Comparison of ENCODE assay signal across 18 cellular contexts in the genomic region with DNA sequence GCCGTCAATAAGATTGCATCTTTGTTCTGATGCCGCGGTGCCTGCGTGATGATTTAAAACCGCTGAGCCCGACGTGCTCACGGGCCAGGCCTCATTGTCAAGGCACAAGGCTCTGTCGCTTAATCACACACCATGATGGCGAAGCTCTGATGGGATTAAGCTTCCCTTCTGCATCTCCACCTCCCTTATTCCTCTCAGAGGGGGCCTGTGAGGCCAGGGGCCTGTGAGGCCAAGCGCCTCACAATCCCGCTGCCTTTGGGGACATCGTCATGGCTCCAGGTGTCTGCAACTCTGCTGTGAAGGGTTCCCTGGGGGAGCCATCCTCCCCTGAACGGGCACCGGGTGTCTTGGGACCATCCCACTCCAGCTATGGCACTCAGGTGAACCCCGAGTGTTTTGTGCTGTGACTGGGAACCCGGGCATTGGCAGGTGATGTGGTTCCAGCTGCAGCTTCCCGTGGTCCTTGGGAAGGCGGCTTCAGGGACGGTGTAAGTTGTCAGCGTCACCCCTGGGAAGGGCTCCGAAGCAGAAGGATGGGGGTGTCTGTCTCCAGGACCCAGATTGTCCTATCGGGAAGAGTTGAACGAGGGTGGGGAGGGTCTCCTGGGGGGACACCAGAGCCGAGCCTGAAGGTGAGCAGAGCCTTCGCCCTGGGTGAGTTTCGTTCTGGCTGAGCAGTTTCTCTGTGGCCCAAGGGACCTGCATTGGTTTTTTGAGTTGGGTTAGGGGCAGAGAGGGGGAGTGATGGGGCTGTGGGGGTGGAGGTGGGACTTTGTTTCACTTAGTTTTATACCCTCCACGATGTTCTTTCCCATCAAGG. TPM values are rescaled to one million over a fixed set of nuclear protein-coding genes. Genes with fewer than 3 reads are reported as not detected.
DNase-seq lines count a peak whose midpoint lies in the region; ATAC-seq and TF ChIP-seq lines count a peak whose summit lies in the region.
"Had no signal": no experiment of that assay in that cellular context is flagged by ENCODE, and none has a peak within 500 bp of the region (broad histone marks: within the 10 kb centered on the region; RNA-seq: fewer than 3 reads in every experiment).

No MANE protein-coding gene starts in this region.

- no peak overlapping the region for H4K8ac ChIP-seq in H9 (replicated peaks; ENCODE audit: insufficient read length, low read depth, low read length)

- H3K27me3 Mint-ChIP-seq in H9 (ENCODE audit: low read depth) (peaks cover 10% of the 10 kb centered on the region; the same call in 1 of the 2 replicates), glutamatergic neuron (ENCODE audit: unreplicated experiment) (peaks cover 12% of the 10 kb centered on the region)

- H2BK12ac ChIP-seq in H9 (ENCODE audit: insufficient read length, low read depth, low read length): no peak overlapping the region

- no peaks in the 10 kb centered on the region for H3K79me2 ChIP-seq in H9 (ENCODE audit: insufficient read depth, low read length)
- H3K79me2 ChIP-seq in osteoblast (ENCODE audit: insufficient read depth, low read length): no peaks in the 10 kb centered on the region

- H3K18ac ChIP-seq in H9 (ENCODE audit: insufficient read length, low read depth, low read length): no peak overlapping the region

- H2BK20ac ChIP-seq in H9 (ENCODE audit: low read depth, low read length, poor library complexity, severe bottlenecking): no peak overlapping the region

- H3K4me3 Mint-ChIP-seq in H9 (no peak overlapping the region), glutamatergic neuron (ENCODE audit: unreplicated experiment) (peak overlapping the region; percentile 42)
- H3K4me3 Mint-ChIP-seq: activated B cell treated with CpG ODN at 0.5 μM for 24 hours had no signal

- no peak overlapping the region for H2AK5ac ChIP-seq in H9 (ENCODE audit: insufficient read length, low read length)

- H3K79me1 ChIP-seq in H9 (ENCODE audit: insufficient read depth, low read depth, low read length, poor library complexity, severe bottlenecking): no peaks in the 10 kb centered on the region

- H2BK15ac ChIP-seq in H9 (ENCODE audit: low read depth, low read length): no peak overlapping the region

- no peak overlapping the region for H3K4me2 ChIP-seq in H9 (ENCODE audit: insufficient read depth, insufficient read length, low read length)
- no peak overlapping the region for H3K4me2 ChIP-seq in osteoblast (ENCODE audit: insufficient read depth, low read length)

- peaks cover 10 to 11% of the 10 kb centered on the region in 2 experiments for H3K9me3 Mint-ChIP-seq in H9
- H3K9me3 Mint-ChIP-seq in glutamatergic neuron (ENCODE audit: unreplicated experiment): peaks cover 9% of the 10 kb centered on the region

- H3T11ph ChIP-seq in H9 (ENCODE audit: low read length): no peak overlapping the region

- H2BK120ac ChIP-seq in H9 (ENCODE audit: low read depth, low read length, poor library complexity, severe bottlenecking): no peak overlapping the region

- H3K23ac ChIP-seq in H9 (ENCODE audit: insufficient read length, low read depth, low read length): no peak overlapping the region

- peaks cover 9 to 24% of the 10 kb centered on the region in 2 experiments for H3K4me1 Mint-ChIP-seq in H9
- peaks cover 35% of the 10 kb centered on the region for H3K4me1 Mint-ChIP-seq in glutamatergic neuron (ENCODE audit: low read depth, unreplicated experiment)
- H3K4me1 Mint-ChIP-seq: activated B cell treated with CpG ODN at 0.5 μM for 24 hours had no signal

- peak overlapping the region; percentile 3; the same call in 1 of the 2 replicates for H3K14ac ChIP-seq in H9 (ENCODE audit: insufficient read depth, low read length)

- no peak overlapping the region for H3K4ac ChIP-seq in H9 (ENCODE audit: low read depth, low read length)

- H4K20me1 ChIP-seq in H9 (ENCODE audit: control insufficient read depth, insufficient read depth, insufficient read length): no peaks in the 10 kb centered on the region
- no peaks in the 10 kb centered on the region for H4K20me1 ChIP-seq in osteoblast (ENCODE audit: insufficient read depth, low read length)

- no CpG with 5 or more reads among the region's 28 CpGs for WGBS in H9 (ENCODE audit: extremely low coverage, insufficient read length, low lambda C conversion rate)
- 70 to 74% methylated on average over 28 of the region's 28 CpGs for WGBS in aorta, 2 donors

- H3K4me3 ChIP-seq in right atrium auricular region: no peak overlapping the region
- H3K4me3 ChIP-seq in aorta (ENCODE audit: low read length in 2 of 2): no peak overlapping the region
- no peak overlapping the region for H3K4me3 ChIP-seq in osteoblast (ENCODE audit: insufficient read depth, low read length)
- H3K4me3 ChIP-seq: SJSA1 had no signal

- TF ChIP-seq CTCF in right atrium auricular region (IDR thresholded peaks at IDR 0.05) (no peak), H9 (conservative IDR thresholded peaks at IDR 0.05) (no peak), glutamatergic neuron (IDR thresholded peaks at IDR 0.05; ENCODE audit: partially characterized antibody, unreplicated experiment) (no peak), osteoblast (IDR thresholded peaks at IDR 0.05; ENCODE audit: extremely low read depth, low read depth, low read length) (no peak)

- H3K4me1 ChIP-seq in right atrium auricular region: no peaks in the 10 kb centered on the region
- peaks cover 1% of the 10 kb centered on the region; the same call in 1 of the 2 replicates for H3K4me1 ChIP-seq in H9 (ENCODE audit: insufficient read depth, low read length)
- no peaks in the 10 kb centered on the region for H3K4me1 ChIP-seq in aorta (ENCODE audit: control insufficient read depth in 1 of 2, insufficient read depth in 2 of 2, low read length in 2 of 2)
- H3K4me1 ChIP-seq in osteoblast (ENCODE audit: insufficient read depth, low read length): no peaks in the 10 kb centered on the region
- H3K4me1 ChIP-seq: transverse colon had no signal

- intact Hi-C loops in left cardiac atrium (cut with DNase I): no loop called here
- intact Hi-C loops in aorta (cut with DNase I): no loop called here

- DNase-seq in left cardiac atrium (peak; percentile 8), right atrium auricular region (ENCODE audit: low spot score) (no peak), H9 (peak; percentile 20), glutamatergic neuron (peak; percentile 15), aorta (peak; percentile 19 to 33), osteoblast (ENCODE audit: insufficient read length, low spot score, missing footprints) (no peak)
- DNase-seq: activated B cell treated with CpG ODN at 0.5 μM for 24 hours; midbrain; NCI-H1092 treated with DMSO at 0.1 percent for 48 hours; NCI-H2029 treated with DMSO at 0.1 percent for 48 hours; NCI-H526 treated with DMSO at 0.1 percent for 48 hours; stimulated activated CD4-positive, alpha-beta T cell treated with anti-CD3 and anti-CD28 coated beads, Interleukin-2, amount 100 ng/mL, for 48 hours; transverse colon had no signal

- H2BK5ac ChIP-seq in H9 (ENCODE audit: insufficient read length, low read length): no peak overlapping the region

- H3K36me3 ChIP-seq in right atrium auricular region (no peaks in the 10 kb centered on the region), aorta (ENCODE audit: control insufficient read depth in 1 of 2, insufficient read depth in 2 of 2, low read length in 1 of 2) (no peaks in the 10 kb centered on the region), osteoblast (ENCODE audit: insufficient read depth, low read length) (no peaks in the 10 kb centered on the region)
- H3K36me3 ChIP-seq: SJSA1, transverse colon had no signal

- peaks cover 4% of the 10 kb centered on the region for H3K23me2 ChIP-seq in H9 (ENCODE audit: insufficient read length, low read depth, low read length, poor library complexity, severe bottlenecking)

- ATAC-seq in left cardiac atrium (no peak), aorta (ENCODE audit: low FRiP score) (no peak), GM21529 (IDR thresholded peaks at IDR 0.05; ENCODE audit: unreplicated experiment) (no peak)
- ATAC-seq: naive thymus-derived CD4-positive, alpha-beta T cell had no signal

- H3K9me3 ChIP-seq in right atrium auricular region (peaks cover 0 to 14% of the 10 kb centered on the region in 2 donors), H9 (ENCODE audit: control insufficient read depth, low read depth, low read length) (no peaks in the 10 kb centered on the region), aorta (ENCODE audit: control insufficient read depth, low read length) (peaks cover 8% of the 10 kb centered on the region), osteoblast (ENCODE audit: low read depth, low read length) (no peaks in the 10 kb centered on the region)
- H3K9me3 ChIP-seq: transverse colon had no signal

- H3K56ac ChIP-seq in H9 (ENCODE audit: insufficient read length, low read depth, low read length): no peak overlapping the region

- H2AFZ ChIP-seq in H9 (ENCODE audit: low read length) (no peak overlapping the region), osteoblast (ENCODE audit: low read length) (no peak overlapping the region)

- no peak overlapping the region for H4K5ac ChIP-seq in H9 (ENCODE audit: insufficient read length, low read depth, low read length)

- H3K27ac ChIP-seq in right atrium auricular region (no peak overlapping the region), H9 (ENCODE audit: insufficient read length, low read depth, low read length) (no peak overlapping the region), aorta (ENCODE audit: low read depth in 1 of 2, low read length in 2 of 2) (no peak overlapping the region), osteoblast (ENCODE audit: low read depth, low read length) (no peak overlapping the region)
- H3K27ac ChIP-seq: HL-60, SJSA1, transverse colon had no signal

- H4K91ac ChIP-seq in H9 (ENCODE audit: insufficient read length, low read depth, low read length): no peak overlapping the region

- H3K27ac Mint-ChIP-seq in H9 (no peak overlapping the region), glutamatergic neuron (ENCODE audit: unreplicated experiment) (no peak overlapping the region)
- H3K27ac Mint-ChIP-seq: activated B cell treated with CpG ODN at 0.5 μM for 24 hours had no signal

- no peak overlapping the region for H3K9ac ChIP-seq in H9 (ENCODE audit: extremely low read depth, insufficient read length, low read length)

- peaks cover 0 to 11% (median 3%) of the 10 kb centered on the region in 3 experiments; a peak in 4 of 7 replicates for H3K36me3 Mint-ChIP-seq in H9 (ENCODE audit: insufficient read depth in 1 of 3, low read depth in 3 of 3)
- H3K36me3 Mint-ChIP-seq in glutamatergic neuron (ENCODE audit: unreplicated experiment): peaks cover 5% of the 10 kb centered on the region
- H3K36me3 Mint-ChIP-seq: naive thymus-derived CD4-positive, alpha-beta T cell had no signal

- peaks cover 0 to 5% of the 10 kb centered on the region in 2 donors for H3K27me3 ChIP-seq in right atrium auricular region
- H3K27me3 ChIP-seq in H9 (ENCODE audit: insufficient read depth, low read length): no peaks in the 10 kb centered on the region; the same call in 1 of the 2 replicates
- H3K27me3 ChIP-seq in aorta (ENCODE audit: control insufficient read depth in 1 of 2, insufficient read depth in 2 of 2, low read length in 1 of 2): peaks cover 0 to 2% of the 10 kb centered on the region in 2 donors
- peaks cover 77% of the 10 kb centered on the region for H3K27me3 ChIP-seq in osteoblast (ENCODE audit: insufficient read depth, low read length)

RNA-seq across cellular contexts. Expression of a gene that starts 18.0 kb away (rescaled TPM):
- total RNA-seq in left cardiac atrium: not detected
- not detected for total RNA-seq in right atrium auricular region
- 0.22 and 0.35 TPM in 2 replicates for total RNA-seq in H9 (2021)
- 23.9 TPM for total RNA-seq in glutamatergic neuron (ENCODE audit: unreplicated experiment)
- total RNA-seq in aorta: not detected
- polyA plus RNA-seq in aorta: not detected
- not detected in 2 replicates for total RNA-seq in osteoblast
- total RNA-seq: activated B cell treated with CpG ODN at 0.5 μM for 24 hours; liver; naive thymus-derived CD4-positive, alpha-beta T cell; SJSA1; transverse colon had no signal
- polyA plus RNA-seq: liver; naive thymus-derived CD4-positive, alpha-beta T cell had no signal

Comparison
In these comparisons a context has a peak if more than half of its experiments do, and no peak if none do; other contexts are left out.
1. DNase-seq: peak in left cardiac atrium (single experiment), H9 (single experiment), glutamatergic neuron (single experiment) and aorta (2 of 2); none in right atrium auricular region (single experiment) and osteoblast (single experiment).
2. RNA of a gene that starts 18.0 kb away (total RNA-seq): 23.9 TPM in glutamatergic neuron (single experiment); 0.22 to 0.35 TPM in H9, not detected in left cardiac atrium, not detected in right atrium auricular region, not detected in aorta and not detected in osteoblast; every median in the first group is over 10 times any median in the second.